In the genomic region with DNA sequence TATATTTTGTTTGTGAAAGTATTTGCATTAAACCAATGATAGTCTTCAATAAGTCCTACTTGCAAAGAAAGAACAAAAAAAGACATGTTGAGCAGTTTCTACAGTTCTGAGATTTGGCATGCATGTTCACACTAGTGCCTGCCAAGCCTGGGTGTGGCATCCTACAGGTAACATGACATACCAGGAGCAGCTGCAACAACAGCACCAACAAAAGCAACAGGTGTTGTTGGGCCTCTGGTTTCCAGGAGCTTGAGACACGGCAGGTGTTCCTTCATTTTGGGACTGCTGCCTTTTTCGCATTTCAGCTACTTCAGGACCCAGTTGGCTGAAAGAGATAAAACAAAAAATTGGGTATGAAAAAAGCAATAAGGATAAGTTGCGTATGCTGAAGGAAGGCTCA, we compare ENCODE assay signal across 20 cellular contexts. TPM values are rescaled to one million over a fixed set of nuclear protein-coding genes. Genes with fewer than 3 reads are reported as not detected.
DNase-seq lines count a peak whose midpoint lies in the region; ATAC-seq, FAIRE-seq and TF ChIP-seq lines count a peak whose summit lies in the region.
"Had no signal": no experiment of that assay in that cellular context is flagged by ENCODE, and none has a peak within 500 bp of the region (broad histone marks: within the 10 kb centered on the region; RNA-seq: fewer than 3 reads in every experiment).

No MANE protein-coding gene starts in this region.

- no peaks in the 10 kb centered on the region for H3K9me3 ChIP-seq in HepG2 (ENCODE audit: low read length)
- H3K9me3 ChIP-seq: BE2C had no signal

- H3K36me3 Mint-ChIP-seq in activated T-cell treated with anti-CD3 and anti-CD28 coated beads, Interleukin-2, amount 50 U/mL, for 72 hours (ENCODE audit: insufficient read depth in 2 of 2), result no peaks in the 10 kb centered on the region
- no peaks in the 10 kb centered on the region for H3K36me3 Mint-ChIP-seq in activated naive CD4-positive, alpha-beta T cell treated with anti-CD3 and anti-CD28 coated beads, Interleukin-2, amount 50 U/mL, for 72 hours
- H3K36me3 Mint-ChIP-seq: activated CD8-positive, alpha-beta memory T cell treated with anti-CD3 and anti-CD28 coated beads, Interleukin-2, amount 10 ng/mL, durations not matched to agents 7 days and 5 days had no signal

- no peak overlapping the region for H3K9ac ChIP-seq in HepG2 (ENCODE audit: insufficient read depth, low read depth, low read length)

- no peak overlapping the region for H3K4me3 ChIP-seq in bronchial epithelial cell (ENCODE audit: low read depth, low read length)
- no peak overlapping the region for H3K4me3 ChIP-seq in HepG2 (replicated peaks in 1 of 3; ENCODE audit: insufficient read depth in 1 of 3, low read depth in 2 of 3, low read length in 3 of 3)
- H3K4me3 ChIP-seq: coronary artery had no signal

- no peak for TF ChIP-seq RAD21 in HepG2 (CRISPR knock-in tag; IDR thresholded peaks at IDR 0.05)

- H3K4me1 Mint-ChIP-seq in activated T-cell treated with anti-CD3 and anti-CD28 coated beads, Interleukin-2, amount 50 U/mL, for 72 hours (ENCODE audit: low read depth), result no peaks in the 10 kb centered on the region
- H3K4me1 Mint-ChIP-seq: activated CD4-positive, alpha-beta T cell treated with anti-CD3 and anti-CD28 coated beads for 36 hours; activated CD8-positive, alpha-beta memory T cell treated with anti-CD3 and anti-CD28 coated beads, Interleukin-2, amount 10 ng/mL, durations not matched to agents 7 days and 5 days; activated naive CD8-positive, alpha-beta T cell treated with anti-CD3 and anti-CD28 coated beads, Interleukin-2, amount 50 U/mL, for 24 hours had no signal

- H3K36me3 ChIP-seq in bronchial epithelial cell (ENCODE audit: control insufficient read depth, insufficient read depth, low read length) (no peaks in the 10 kb centered on the region), HepG2 (replicated peaks in 1 of 2; ENCODE audit: control insufficient read depth in 1 of 2, insufficient read depth in 2 of 2, low read length in 2 of 2) (no peaks in the 10 kb centered on the region)
- H3K36me3 ChIP-seq: BE2C, brain microvascular endothelial cell had no signal

- FAIRE-seq in bronchial epithelial cell (lab: Jason Lieb, UNC) (no peak), HepG2 (lab: Jason Lieb, UNC) (no peak)
- FAIRE-seq: A204.1 had no signal

- no peaks in the 10 kb centered on the region for H3K4me1 ChIP-seq in HepG2 (ENCODE audit: insufficient read depth, low read length)
- H3K4me1 ChIP-seq: BE2C had no signal

- no peaks in the 10 kb centered on the region for H4K20me1 ChIP-seq in HepG2 (ENCODE audit: insufficient read depth, low read length)

- H3K4me3 Mint-ChIP-seq in activated T-cell treated with anti-CD3 and anti-CD28 coated beads, Interleukin-2, amount 50 U/mL, for 72 hours, result no peak overlapping the region
- H3K4me3 Mint-ChIP-seq: activated CD4-positive, alpha-beta T cell treated with anti-CD3 and anti-CD28 coated beads for 36 hours; activated CD8-positive, alpha-beta memory T cell treated with anti-CD3 and anti-CD28 coated beads, Interleukin-2, amount 10 ng/mL, durations not matched to agents 7 days and 5 days; activated naive CD8-positive, alpha-beta T cell treated with anti-CD3 and anti-CD28 coated beads, Interleukin-2, amount 50 U/mL, for 24 hours had no signal

- POLR2A ChIA-PET in HepG2 (lab: Yijun Ruan, JAX), result no interaction called here

- no peak overlapping the region for H2AFZ ChIP-seq in HepG2 (ENCODE audit: low read length)

- intact Hi-C loops in HepG2 (cut with micrococcal nuclease; ENCODE audit: unreplicated experiment), result no loop called here

- TF ChIP-seq EP300 in HepG2 (IDR thresholded peaks at IDR 0.05; ENCODE audit: low read depth in 2 of 2, low read length in 2 of 2) (no peak), HepG2 (CRISPR knock-in tag; IDR thresholded peaks at IDR 0.05; ENCODE audit: borderline replicate concordance) (no peak)

- H3K27ac ChIP-seq in C4-2B (peak overlapping the region; percentile 62), HepG2 (ENCODE audit: extremely low read length, insufficient read depth, low read length) (no peak overlapping the region)
- H3K27ac ChIP-seq: brain microvascular endothelial cell, coronary artery had no signal

- WGBS in HepG2 (ENCODE audit: low lambda C conversion rate), result 29% methylated on average over 3 of the region's 3 CpGs

- TF ChIP-seq POLR2A in HepG2 (IDR thresholded peaks at IDR 0.05; ENCODE audit: insufficient read depth in 1 of 2, low read depth in 2 of 2, low read length in 2 of 2), result no peak

- DNase-seq in NCI-H1417 treated with DMSO at 0.1 percent for 48 hours (lab: John Stamatoyannopoulos, UW) (peak; percentile 15), NCI-H510A (lab: John Stamatoyannopoulos, UW) (peak; percentile 72), bronchial epithelial cell (ENCODE audit: low read depth) (peak; percentile 55), midbrain (lab: John Stamatoyannopoulos, UW) (no peak), HepG2 (ENCODE audit: low spot score) (no peak)
- DNase-seq in activated T-cell treated with anti-CD3 and anti-CD28 coated beads, Interleukin-2, amount 50 U/mL, for 72 hours, result no peak
- DNase-seq in activated naive CD4-positive, alpha-beta T cell treated with anti-CD3 and anti-CD28 coated beads, Interleukin-2, amount 50 U/mL, for 72 hours (ENCODE audit: low spot score in 2 of 2), result no peak
- DNase-seq: activated CD4-positive, alpha-beta T cell treated with anti-CD3 and anti-CD28 coated beads for 36 hours; activated CD8-positive, alpha-beta memory T cell treated with anti-CD3 and anti-CD28 coated beads, Interleukin-2, amount 10 ng/mL, durations not matched to agents 7 days and 5 days; activated naive CD8-positive, alpha-beta T cell treated with anti-CD3 and anti-CD28 coated beads, Interleukin-2, amount 50 U/mL, for 24 hours; BE2C; brain microvascular endothelial cell; foreskin fibroblast; Karpas-422; NCI-H1930; NK-92 treated with Interleukin-12 subunit alpha and Interleukin-12 subunit beta, amount 100 ng/mL, for 24 hours had no signal

- H3K27me3 ChIP-seq in bronchial epithelial cell (ENCODE audit: control insufficient read depth, insufficient read depth, low read length) (no peaks in the 10 kb centered on the region), HepG2 (ENCODE audit: control insufficient read depth in 1 of 2, insufficient read depth in 2 of 2, low read length in 2 of 2) (no peaks in the 10 kb centered on the region)
- H3K27me3 ChIP-seq: BE2C, brain microvascular endothelial cell had no signal

- H3K4me2 ChIP-seq in HepG2 (ENCODE audit: low read depth, low read length), result no peak overlapping the region

- ATAC-seq in HepG2, result no peak
- no peak for ATAC-seq in activated T-cell treated with anti-CD3 and anti-CD28 coated beads, Interleukin-2, amount 50 U/mL, for 72 hours (replicated peaks in 1 of 2)
- no peak for ATAC-seq in activated naive CD4-positive, alpha-beta T cell treated with anti-CD3 and anti-CD28 coated beads, Interleukin-2, amount 50 U/mL, for 72 hours
- ATAC-seq: activated CD4-positive, alpha-beta T cell treated with anti-CD3 and anti-CD28 coated beads for 36 hours; activated CD8-positive, alpha-beta memory T cell treated with anti-CD3 and anti-CD28 coated beads, Interleukin-2, amount 10 ng/mL, durations not matched to agents 7 days and 5 days; activated naive CD8-positive, alpha-beta T cell treated with anti-CD3 and anti-CD28 coated beads, Interleukin-2, amount 50 U/mL, for 24 hours had no signal

- H3K27me3 Mint-ChIP-seq in activated T-cell treated with anti-CD3 and anti-CD28 coated beads, Interleukin-2, amount 50 U/mL, for 72 hours (ENCODE audit: low read depth), result peaks cover under 1% of the 10 kb centered on the region
- H3K27me3 Mint-ChIP-seq: activated CD4-positive, alpha-beta T cell treated with anti-CD3 and anti-CD28 coated beads for 36 hours had no signal

- CTCF ChIA-PET in HepG2 (lab: Yijun Ruan, JAX; ENCODE audit: low intra/inter-chr PET ratio, low total read pairs), result no interaction called here

- no peak overlapping the region for H3K27ac Mint-ChIP-seq in activated T-cell treated with anti-CD3 and anti-CD28 coated beads, Interleukin-2, amount 50 U/mL, for 72 hours
- H3K27ac Mint-ChIP-seq in activated naive CD4-positive, alpha-beta T cell treated with anti-CD3 and anti-CD28 coated beads, Interleukin-2, amount 50 U/mL, for 72 hours, result no peak overlapping the region
- H3K27ac Mint-ChIP-seq: activated CD4-positive, alpha-beta T cell treated with anti-CD3 and anti-CD28 coated beads for 36 hours; activated CD8-positive, alpha-beta memory T cell treated with anti-CD3 and anti-CD28 coated beads, Interleukin-2, amount 10 ng/mL, durations not matched to agents 7 days and 5 days; activated naive CD8-positive, alpha-beta T cell treated with anti-CD3 and anti-CD28 coated beads, Interleukin-2, amount 50 U/mL, for 24 hours; activated T-helper 2 cell treated with anti-CD3 and anti-CD28 coated beads, Interferon-gamma antibody, Interleukin-2, Interleukin-4, amounts not matched to agents 10 μg/mL and 5 μg/mL and 100 μg/mL, durations not matched to agents 14 hours and 24 hours and 36 hours had no signal

- peaks cover 1 to 8% of the 10 kb centered on the region in 2 donors for H3K9me3 Mint-ChIP-seq in activated T-cell treated with anti-CD3 and anti-CD28 coated beads, Interleukin-2, amount 50 U/mL, for 72 hours
- H3K9me3 Mint-ChIP-seq in activated naive CD4-positive, alpha-beta T cell treated with anti-CD3 and anti-CD28 coated beads, Interleukin-2, amount 50 U/mL, for 72 hours, result peaks cover 0 to 8% of the 10 kb centered on the region in 2 donors
- H3K9me3 Mint-ChIP-seq: activated naive CD8-positive, alpha-beta T cell treated with anti-CD3 and anti-CD28 coated beads, Interleukin-2, amount 50 U/mL, for 24 hours; activated T-helper 2 cell treated with anti-CD3 and anti-CD28 coated beads, Interferon-gamma antibody, Interleukin-2, Interleukin-4, amounts not matched to agents 10 μg/mL and 5 μg/mL and 100 μg/mL, durations not matched to agents 14 hours and 24 hours and 36 hours had no signal

- in situ Hi-C loops in HepG2 (cut with HindIII; ENCODE audit: extremely low pct_ligation_motif_present, low pct_unique_long_range_greater_than_20kb), result loop anchor here (25.0 kb wide), 1 partner anchor 469 kb away; no protein-coding TSS in a partner anchor

- BruUV-seq in HepG2 (replicated peaks; lab: Mats Ljungman, UMichigan), result no TSS peak

- H3K79me2 ChIP-seq in HepG2 (ENCODE audit: insufficient read depth, low read length), result no peaks in the 10 kb centered on the region

- TF ChIP-seq CTCF in C4-2B (conservative IDR thresholded peaks at IDR 0.05), result no peak
- TF ChIP-seq CTCF in bronchial epithelial cell (IDR thresholded peaks at IDR 0.05; ENCODE audit: insufficient read depth, low read length, severe bottlenecking), result no peak
- TF ChIP-seq CTCF in HepG2 (CRISPR knock-in tag; IDR thresholded peaks at IDR 0.05), result no peak

RNA-seq across cellular contexts. Expression of a gene that starts 41.2 kb away (rescaled TPM):
- total RNA-seq in bronchial epithelial cell (9.7 and 11.3 TPM in 2 replicates), HepG2 (2016; rRNA removed; fragmentation: Illumina TruSeq; extraction: Trizol) (28.7 and 32.4 TPM in 2 replicates)
- total RNA-seq in HepG2 (2016; cell fraction: cytosol; rRNA removed; fragmentation: Illumina TruSeq; extraction: Trizol; ENCODE audit: low read depth), result 25.5 and 28.3 TPM in 2 replicates
- total RNA-seq in HepG2 (2016; cell fraction: insoluble cytoplasmic fraction; rRNA removed; fragmentation: Illumina TruSeq; extraction: Trizol), result 29.1 and 32.6 TPM in 2 replicates
- 49.7 and 58.0 TPM in 2 replicates for total RNA-seq in HepG2 (2016; cell fraction: membrane; rRNA removed; fragmentation: Illumina TruSeq; extraction: Trizol)
- total RNA-seq in HepG2 (2016; cell fraction: nucleus; rRNA removed; fragmentation: Illumina TruSeq; extraction: Trizol), result 25.8 and 29.5 TPM in 2 replicates
- polyA plus RNA-seq in HepG2 (2011; rRNA removed), result 15.5 and 17.6 TPM in 2 replicates
- 6.5 and 9.8 TPM in 2 replicates for polyA plus RNA-seq in HepG2 (2011; cell fraction: cytosol; rRNA removed)
- 10.9 and 13.2 TPM in 2 replicates for polyA plus RNA-seq in HepG2 (2011; cell fraction: nucleus; rRNA removed)
- polyA plus RNA-seq in HepG2 (2012), result 17.1 and 18.1 TPM in 2 replicates
- polyA plus RNA-seq in HepG2 (2016; cell fraction: cytosol; fragmentation: Illumina TruSeq; extraction: Trizol; ENCODE audit: low read depth), result 40.7 and 44.7 TPM in 2 replicates
- 34.0 and 37.3 TPM in 2 replicates for polyA plus RNA-seq in HepG2 (2016; cell fraction: insoluble cytoplasmic fraction; fragmentation: Illumina TruSeq; extraction: Trizol; ENCODE audit: low read depth)
- polyA plus RNA-seq in HepG2 (2016; cell fraction: membrane; fragmentation: Illumina TruSeq; extraction: Trizol; ENCODE audit: low read depth), result 52.3 and 64.3 TPM in 2 replicates
- polyA plus RNA-seq in HepG2 (2016; cell fraction: nucleus; fragmentation: Illumina TruSeq; extraction: Trizol; ENCODE audit: insufficient read depth, low read depth), result 26.9 and 27.4 TPM in 2 replicates
- 7.1 and 8.9 TPM in 2 replicates for polyA minus RNA-seq in HepG2 (2011; rRNA and poly(A)+ RNA removed; ENCODE audit: low replicate concordance)
- 9.5 and 9.7 TPM in 2 replicates for polyA minus RNA-seq in HepG2 (2011; cell fraction: cytosol; rRNA and poly(A)+ RNA removed)
- 72.9 and 92.7 TPM in 2 replicates for polyA minus RNA-seq in HepG2 (2011; cell fraction: nucleus; rRNA and poly(A)+ RNA removed)
- total RNA-seq in activated T-cell treated with anti-CD3 and anti-CD28 coated beads, Interleukin-2, amount 50 U/mL, for 72 hours, result 10 to 100 TPM; 13.8 to 21.1 TPM
- total RNA-seq in activated naive CD4-positive, alpha-beta T cell treated with anti-CD3 and anti-CD28 coated beads, Interleukin-2, amount 50 U/mL, for 72 hours, result 10 to 100 TPM; 14.2 to 17.3 TPM

Comparison
In these comparisons a context has a peak if more than half of its experiments do, and no peak if none do; other contexts are left out.
1. DNase-seq: peak in NCI-H1417 treated with DMSO at 0.1 percent for 48 hours (single experiment), NCI-H510A (single experiment) and bronchial epithelial cell (single experiment); none in midbrain (single experiment), HepG2 (single experiment), activated T-cell treated with anti-CD3 and anti-CD28 coated beads, Interleukin-2, amount 50 U/mL, for 72 hours (0 of 2) and activated naive CD4-positive, alpha-beta T cell treated with anti-CD3 and anti-CD28 coated beads, Interleukin-2, amount 50 U/mL, for 72 hours (0 of 2).